In genomic region chr16:30525844-30526136, GRCh38 we compare ENCODE assay signal across 9 cellular contexts. TPM values are rescaled to one million over a fixed set of nuclear protein-coding genes. Genes with fewer than 3 reads are reported as not detected.
DNase-seq lines count a peak whose midpoint lies in the region; ATAC-seq and TF ChIP-seq lines count a peak whose summit lies in the region.
"Had no signal": no experiment of that assay in that cellular context is flagged by ENCODE, and none has a peak within 500 bp of the region (broad histone marks: within the 10 kb centered on the region; RNA-seq: fewer than 3 reads in every experiment).

No MANE protein-coding gene starts in this region.

- TF ChIP-seq CTCF in kidney epithelial cell (IDR thresholded peaks at IDR 0.05; ENCODE audit: insufficient read depth, low read length, poor library complexity, severe bottlenecking) (no peak), GM10266 (IDR thresholded peaks at IDR 0.05; ENCODE audit: control insufficient read depth, insufficient read depth, low read depth, missing control alignments) (no peak)

- H3K27ac Mint-ChIP-seq in T-helper 2 cell treated with Interferon-gamma antibody and Interleukin-4, amounts not matched to agents 5 μg/mL and 100 μg/mL, for 36 hours: peak overlapping the region; percentile 72
- H3K27ac Mint-ChIP-seq in activated naive CD8-positive, alpha-beta T cell treated with anti-CD3 and anti-CD28 coated beads, Interleukin-2, amount 50 U/mL, for 24 hours: no peak overlapping the region

- no peak for DNase-seq in T-helper 2 cell treated with Interferon-gamma antibody and Interleukin-4, amounts not matched to agents 5 μg/mL and 100 μg/mL, for 36 hours (ENCODE audit: low spot score)
- no peak for DNase-seq in T-helper 2 cell
- DNase-seq in activated naive CD8-positive, alpha-beta T cell treated with anti-CD3 and anti-CD28 coated beads, Interleukin-2, amount 50 U/mL, for 24 hours: no peak
- no peak for DNase-seq in kidney epithelial cell (ENCODE audit: low read depth)
- DNase-seq in NCI-H1048 (lab: John Stamatoyannopoulos, UW): no peak
- no peak for DNase-seq in GM10266 (ENCODE audit: extremely low spot score)
- DNase-seq: COR-L47 had no signal

- peaks cover 16% of the 10 kb centered on the region for H3K36me3 Mint-ChIP-seq in T-helper 2 cell treated with Interferon-gamma antibody and Interleukin-4, amounts not matched to agents 5 μg/mL and 100 μg/mL, for 36 hours (ENCODE audit: low read depth)
- peaks cover 7% of the 10 kb centered on the region for H3K36me3 Mint-ChIP-seq in activated naive CD8-positive, alpha-beta T cell treated with anti-CD3 and anti-CD28 coated beads, Interleukin-2, amount 50 U/mL, for 24 hours (ENCODE audit: low read depth)

- H3K27ac ChIP-seq in temporal lobe (ENCODE audit: low read depth, low read length): peak overlapping the region; percentile 83

- no peaks in the 10 kb centered on the region for H3K36me3 ChIP-seq in kidney epithelial cell (ENCODE audit: control insufficient read depth, insufficient read depth, low read length)

- no peaks in the 10 kb centered on the region for H3K27me3 ChIP-seq in kidney epithelial cell (ENCODE audit: control insufficient read depth, insufficient read depth, low read length)

- peaks cover 19% of the 10 kb centered on the region for H3K4me1 Mint-ChIP-seq in T-helper 2 cell treated with Interferon-gamma antibody and Interleukin-4, amounts not matched to agents 5 μg/mL and 100 μg/mL, for 36 hours (ENCODE audit: low read depth)
- H3K4me1 Mint-ChIP-seq in activated naive CD8-positive, alpha-beta T cell treated with anti-CD3 and anti-CD28 coated beads, Interleukin-2, amount 50 U/mL, for 24 hours: peaks cover 29% of the 10 kb centered on the region

- H3K4me3 ChIP-seq in kidney epithelial cell (ENCODE audit: low read depth, low read length): peak overlapping the region; percentile 66

- peak overlapping the region; percentile 84 for H3K4me3 Mint-ChIP-seq in T-helper 2 cell treated with Interferon-gamma antibody and Interleukin-4, amounts not matched to agents 5 μg/mL and 100 μg/mL, for 36 hours
- H3K4me3 Mint-ChIP-seq in activated naive CD8-positive, alpha-beta T cell treated with anti-CD3 and anti-CD28 coated beads, Interleukin-2, amount 50 U/mL, for 24 hours: peak overlapping the region; percentile 77

- no peak for ATAC-seq in activated naive CD8-positive, alpha-beta T cell treated with anti-CD3 and anti-CD28 coated beads, Interleukin-2, amount 50 U/mL, for 24 hours
- no peak for ATAC-seq in HG03045 (IDR thresholded peaks at IDR 0.05; ENCODE audit: unreplicated experiment)

- no peaks in the 10 kb centered on the region for H3K27me3 Mint-ChIP-seq in T-helper 2 cell treated with Interferon-gamma antibody and Interleukin-4, amounts not matched to agents 5 μg/mL and 100 μg/mL, for 36 hours (ENCODE audit: low read depth)
- H3K27me3 Mint-ChIP-seq in activated naive CD8-positive, alpha-beta T cell treated with anti-CD3 and anti-CD28 coated beads, Interleukin-2, amount 50 U/mL, for 24 hours: no peaks in the 10 kb centered on the region

- H3K9me3 Mint-ChIP-seq in T-helper 2 cell treated with Interferon-gamma antibody and Interleukin-4, amounts not matched to agents 5 μg/mL and 100 μg/mL, for 36 hours: no peaks in the 10 kb centered on the region
- H3K9me3 Mint-ChIP-seq in activated naive CD8-positive, alpha-beta T cell treated with anti-CD3 and anti-CD28 coated beads, Interleukin-2, amount 50 U/mL, for 24 hours: no peaks in the 10 kb centered on the region

RNA-seq across cellular contexts. Expression of gene ZNF768, which starts 0.6 kb away (rescaled TPM):
- total RNA-seq in kidney epithelial cell (50.9 and 59.5 TPM in 2 replicates), temporal lobe (16.5 TPM)

RNA-seq across cellular contexts. Expression of gene ZNF747, which starts 8.9 kb away (rescaled TPM):
- total RNA-seq in kidney epithelial cell (9.9 and 12.5 TPM in 2 replicates), temporal lobe (8.6 TPM)

RNA-seq across cellular contexts. Expression of gene ZNF764, which starts 32.4 kb away (rescaled TPM):
- 8.5 and 9.2 TPM in 2 replicates for total RNA-seq in kidney epithelial cell
- total RNA-seq in temporal lobe: 9.1 TPM

RNA-seq across cellular contexts. Expression of gene ZNF688, which starts 45.7 kb away (rescaled TPM):
- total RNA-seq in kidney epithelial cell (9.2 and 16.6 TPM in 2 replicates), temporal lobe (7.4 TPM)

RNA-seq across cellular contexts. Expression of gene ITGAL, which starts 53.2 kb away (rescaled TPM):
- 0.04 TPM in 1 of 2 replicates, not detected in the other for total RNA-seq in kidney epithelial cell
- total RNA-seq in temporal lobe: 1.2 TPM
